ENCODE assay signal across 13 cellular contexts in the genomic region with DNA sequence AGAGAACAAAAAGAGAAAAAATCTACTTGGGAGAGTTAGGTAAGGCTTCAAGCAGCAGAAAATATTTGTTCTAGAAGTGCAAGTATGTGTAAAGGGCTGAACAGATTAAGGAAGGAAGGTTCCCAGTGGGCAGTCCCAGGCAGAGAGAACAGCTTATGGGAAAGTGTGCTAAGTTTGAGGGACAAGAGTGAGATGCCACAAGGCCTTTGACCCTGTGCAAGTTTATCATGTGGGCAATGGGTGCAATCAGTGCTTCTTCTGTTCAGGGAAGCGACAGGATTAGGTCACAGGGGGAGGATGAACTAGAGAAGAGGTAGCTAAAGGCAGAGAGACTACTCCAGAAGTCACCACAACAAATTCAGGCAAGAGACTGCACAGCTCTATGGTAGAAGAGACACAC. TPM values are rescaled to one million over a fixed set of nuclear protein-coding genes. Genes with fewer than 3 reads are reported as not detected.
DNase-seq lines count a peak whose midpoint lies in the region; ATAC-seq and TF ChIP-seq lines count a peak whose summit lies in the region.
"Had no signal": no experiment of that assay in that cellular context is flagged by ENCODE, and none has a peak within 500 bp of the region (broad histone marks: within the 10 kb centered on the region; RNA-seq: fewer than 3 reads in every experiment).

No MANE protein-coding gene starts in this region.

- peak overlapping the region; percentile 88 for H3K4me3 ChIP-seq in CD4-positive, CD25-positive, alpha-beta regulatory T cell (ENCODE audit: low read depth, low read length)
- H3K4me3 ChIP-seq in effector memory CD4-positive, alpha-beta T cell (ENCODE audit: insufficient read depth, low read depth, low read length, poor library complexity, severe bottlenecking) = no peak overlapping the region
- no peak overlapping the region for H3K4me3 ChIP-seq in neural progenitor cell
- H3K4me3 ChIP-seq: testis had no signal

- peaks cover 15% of the 10 kb centered on the region for H3F3A ChIP-seq in neural progenitor cell (ENCODE audit: low read depth)

- peak overlapping the region; percentile 96 for H3K27ac ChIP-seq in CD4-positive, CD25-positive, alpha-beta regulatory T cell (ENCODE audit: insufficient read depth, low read length, poor library complexity, severe bottlenecking)
- H3K27ac ChIP-seq in effector memory CD4-positive, alpha-beta T cell (ENCODE audit: insufficient read depth, low read length, poor library complexity, severe bottlenecking) = peak overlapping the region; percentile 72
- H3K27ac ChIP-seq in neural progenitor cell = peak overlapping the region; percentile 39

- no peaks in the 10 kb centered on the region for H3K27me3 Mint-ChIP-seq in CD4-positive, CD25-positive, alpha-beta regulatory T cell
- no peaks in the 10 kb centered on the region for H3K27me3 Mint-ChIP-seq in neural progenitor cell (ENCODE audit: insufficient read depth, low read depth)

- H3K4me1 ChIP-seq in CD4-positive, CD25-positive, alpha-beta regulatory T cell (ENCODE audit: control insufficient read depth, insufficient read depth, low read length, poor library complexity, severe bottlenecking) = peaks cover 98% of the 10 kb centered on the region
- H3K4me1 ChIP-seq in effector memory CD4-positive, alpha-beta T cell (ENCODE audit: control insufficient read depth, insufficient read depth, low read length, poor library complexity, severe bottlenecking) = peaks cover 73% of the 10 kb centered on the region
- peaks cover 21% of the 10 kb centered on the region for H3K4me1 ChIP-seq in neural progenitor cell

- peak overlapping the region; percentile 92 to 99 (median 95) for H3K27ac Mint-ChIP-seq in CD4-positive, CD25-positive, alpha-beta regulatory T cell
- peak overlapping the region; percentile 34 for H3K27ac Mint-ChIP-seq in neural progenitor cell

- no peaks in the 10 kb centered on the region for H3K9me3 ChIP-seq in CD4-positive, CD25-positive, alpha-beta regulatory T cell (ENCODE audit: control insufficient read depth in 2 of 2, low read length in 2 of 2)
- H3K9me3 ChIP-seq in effector memory CD4-positive, alpha-beta T cell (ENCODE audit: control insufficient read depth, low read length) = no peaks in the 10 kb centered on the region
- no peaks in the 10 kb centered on the region for H3K9me3 ChIP-seq in neural progenitor cell (ENCODE audit: low read depth)
- H3K9me3 ChIP-seq: testis had no signal

- no peak for DNase-seq in CD4-positive, CD25-positive, alpha-beta regulatory T cell
- DNase-seq in MV-4-11 (lab: John Stamatoyannopoulos, UW) (peak; percentile 18), neural progenitor cell (ENCODE audit: low spot score) (no peak), medulla oblongata (ENCODE audit: extremely low spot score) (no peak)
- no peak for DNase-seq in effector memory CD4-positive, alpha-beta T cell
- DNase-seq: activated CD4-positive, CD25-positive, alpha-beta regulatory T cell treated with anti-CD3 and anti-CD28 coated beads, Interleukin-2, amount 50 U/mL, for 72 hours; stimulated activated CD4-positive, alpha-beta T cell treated with anti-CD3 and anti-CD28 coated beads, Interleukin-2, amount 100 ng/mL, for 48 hours; testis had no signal

- no peaks in the 10 kb centered on the region for H4K20me1 ChIP-seq in neural progenitor cell (ENCODE audit: low read depth)

- H3K9me3 Mint-ChIP-seq in CD4-positive, CD25-positive, alpha-beta regulatory T cell = no peaks in the 10 kb centered on the region
- H3K9me3 Mint-ChIP-seq in neural progenitor cell = no peaks in the 10 kb centered on the region
- H3K9me3 Mint-ChIP-seq: neural crest cell had no signal

- peaks cover 2% of the 10 kb centered on the region for H3K36me3 ChIP-seq in CD4-positive, CD25-positive, alpha-beta regulatory T cell (ENCODE audit: control insufficient read depth, insufficient read depth, low read length)
- H3K36me3 ChIP-seq in effector memory CD4-positive, alpha-beta T cell (ENCODE audit: control insufficient read depth, insufficient read depth, low read length) = no peaks in the 10 kb centered on the region
- no peaks in the 10 kb centered on the region for H3K36me3 ChIP-seq in neural progenitor cell

- no peaks in the 10 kb centered on the region for H3K27me3 ChIP-seq in CD4-positive, CD25-positive, alpha-beta regulatory T cell (ENCODE audit: control insufficient read depth, insufficient read depth, low read length)
- H3K27me3 ChIP-seq in effector memory CD4-positive, alpha-beta T cell (replicated peaks; ENCODE audit: control insufficient read depth, insufficient read depth, low read length, poor library complexity, severe bottlenecking) = no peaks in the 10 kb centered on the region
- H3K27me3 ChIP-seq in neural progenitor cell = no peaks in the 10 kb centered on the region
- H3K27me3 ChIP-seq: testis had no signal

- no peak overlapping the region for H3K4me2 ChIP-seq in neural progenitor cell

- peaks cover 42 to 97% (median 76%) of the 10 kb centered on the region in 4 donors for H3K4me1 Mint-ChIP-seq in CD4-positive, CD25-positive, alpha-beta regulatory T cell
- peaks cover 26% of the 10 kb centered on the region for H3K4me1 Mint-ChIP-seq in neural progenitor cell

- peaks cover 82% of the 10 kb centered on the region for H3K79me2 ChIP-seq in neural progenitor cell (ENCODE audit: low read depth)

- TF ChIP-seq CTCF in neural progenitor cell (IDR thresholded peaks at IDR 0.05) = no peak

- ATAC-seq in CD4-positive, CD25-positive, alpha-beta regulatory T cell (ENCODE audit: low read depth in 2 of 2) = peak in 1 of 2 donors; percentile 3
- ATAC-seq in HG02885 (IDR thresholded peaks at IDR 0.05; ENCODE audit: poor library complexity, unreplicated experiment) (no peak), HG02970 (IDR thresholded peaks at IDR 0.05; ENCODE audit: low FRiP score, unreplicated experiment) (no peak), esophagus mucosa (no peak)
- ATAC-seq: HCT116 had no signal

- H3K36me3 Mint-ChIP-seq in CD4-positive, CD25-positive, alpha-beta regulatory T cell = peaks cover 12% of the 10 kb centered on the region
- peaks cover 12% of the 10 kb centered on the region for H3K36me3 Mint-ChIP-seq in neural progenitor cell

- no peak overlapping the region for H3K9ac ChIP-seq in neural progenitor cell

- peak overlapping the region; percentile 79 to 86 (median 84) for H3K4me3 Mint-ChIP-seq in CD4-positive, CD25-positive, alpha-beta regulatory T cell
- H3K4me3 Mint-ChIP-seq in neural progenitor cell = no peak overlapping the region
- H3K4me3 Mint-ChIP-seq: neural crest cell had no signal

- H2AFZ ChIP-seq in neural progenitor cell (replicated peaks) = no peak overlapping the region

RNA-seq across cellular contexts. Expression of a gene that starts 44.4 kb away (rescaled TPM):
- total RNA-seq in CD4-positive, CD25-positive, alpha-beta regulatory T cell = 61.2 TPM
- 10 to 100 TPM; 39.3 to 52.7 (median 44.8) TPM for polyA plus RNA-seq in CD4-positive, CD25-positive, alpha-beta regulatory T cell
- 32.1 and 35.5 TPM in 2 replicates for total RNA-seq in neural progenitor cell (ENCODE audit: low replicate concordance)
- 6.9 TPM for total RNA-seq in esophagus mucosa

Comparison
In these comparisons a context has a peak if more than half of its experiments do, and no peak if none do; other contexts are left out.
1. H3K27ac ChIP-seq: peak in every context shown above with its lines; median percentile 96 in CD4-positive, CD25-positive, alpha-beta regulatory T cell; 72 in effector memory CD4-positive, alpha-beta T cell; 39 in neural progenitor cell.